21 cellular contexts compared by ENCODE assay signal in the genomic region with DNA sequence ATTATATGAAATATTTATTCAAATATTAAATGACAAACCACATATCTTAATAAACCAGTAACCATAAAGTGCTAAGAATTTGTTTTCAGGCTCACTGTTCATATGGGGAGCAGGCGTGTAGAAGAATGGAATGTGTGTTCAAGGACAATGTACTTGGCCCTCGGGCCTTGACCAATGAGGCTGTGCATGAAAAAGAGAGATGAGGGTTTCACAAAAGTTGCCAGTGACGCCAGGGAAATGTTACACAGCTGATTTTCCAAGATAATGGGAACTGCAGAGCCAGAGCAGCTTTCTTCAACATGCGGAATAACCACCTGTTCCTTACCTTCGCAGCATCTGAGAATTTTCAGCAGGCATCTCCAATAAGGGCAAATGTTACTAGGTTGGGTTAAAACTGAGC. TPM values are rescaled to one million over a fixed set of nuclear protein-coding genes. Genes with fewer than 3 reads are reported as not detected.
DNase-seq lines count a peak whose midpoint lies in the region; ATAC-seq and TF ChIP-seq lines count a peak whose summit lies in the region.
"Had no signal": no experiment of that assay in that cellular context is flagged by ENCODE, and none has a peak within 500 bp of the region (broad histone marks: within the 10 kb centered on the region; RNA-seq: fewer than 3 reads in every experiment).

No MANE protein-coding gene starts in this region.

- no peaks in the 10 kb centered on the region for H3K27me3 Mint-ChIP-seq in stimulated activated naive CD8-positive, alpha-beta T cell treated with anti-CD3 and anti-CD28 coated beads, Interleukin-15, Interleukin-2, amounts not matched to agents 100 ng/mL and 50 ng/mL, for 24 hours
- H3K27me3 Mint-ChIP-seq in activated CD8-positive, alpha-beta T cell treated with anti-CD3 and anti-CD28 coated beads for 36 hours = no peaks in the 10 kb centered on the region
- H3K27me3 Mint-ChIP-seq in type B pancreatic cell = peaks cover 3% of the 10 kb centered on the region
- no peaks in the 10 kb centered on the region for H3K27me3 Mint-ChIP-seq in natural killer cell treated with Interleukin-12 subunit alpha and Interleukin-12 subunit beta and Interleukin-15 and Interleukin-18, amount 100 ng/mL, for 72 hours

- CTCF ChIA-PET in activated CD8-positive, alpha-beta T cell treated with anti-CD3 and anti-CD28 coated beads for 36 hours (lab: Charles Lee) = interaction anchor here (1.3 to 3.9 kb wide), 3 partner anchors 10 to 31 kb away, joined by 3 to 35 read pairs (median 19); a partner anchor contains a TSS

- no peak overlapping the region for H3K4me3 ChIP-seq in right lobe of liver
- no peak overlapping the region for H3K4me3 ChIP-seq in foreskin fibroblast (ENCODE audit: low read depth in 1 of 2, low read length in 2 of 2)
- H3K4me3 ChIP-seq: ascending aorta, mucosa of descending colon, pancreas, SJSA1, thyroid gland had no signal

- no peaks in the 10 kb centered on the region for H3K27me3 ChIP-seq in right lobe of liver
- H3K27me3 ChIP-seq: ascending aorta, pancreas, SJSA1, thyroid gland had no signal

- H3K4me1 ChIP-seq in right lobe of liver = peaks cover 2 to 19% (median 12%) of the 10 kb centered on the region in 4 donors

- DNase-seq in stimulated activated naive CD8-positive, alpha-beta T cell treated with anti-CD3 and anti-CD28 coated beads, Interleukin-15, Interleukin-2, amounts not matched to agents 100 U/mL and 50 U/mL, for 24 hours = no peak
- no peak for DNase-seq in activated CD8-positive, alpha-beta T cell treated with anti-CD3 and anti-CD28 coated beads for 36 hours
- DNase-seq in right lobe of liver (peak in 2 of 3 donors; percentile 3 to 9), type B pancreatic cell (ENCODE audit: extremely low spot score, unreplicated experiment) (no peak), foreskin fibroblast (no peak)
- DNase-seq in natural killer cell treated with Interleukin-12 subunit alpha and Interleukin-12 subunit beta and Interleukin-15 and Interleukin-18, amount 100 ng/mL, for 72 hours (ENCODE audit: low spot score) = no peak
- DNase-seq: activated CD4-positive, alpha-beta T cell treated with anti-CD3 and anti-CD28 coated beads for 1 hour; GOT3; NCI-H1092 treated with DMSO at 0.1 percent for 48 hours; NCI-H2107; NCI-H524 treated with DMSO at 0.1 percent for 48 hours; OCI-M1; stimulated activated CD4-positive, alpha-beta T cell treated with anti-CD3 and anti-CD28 coated beads, Interleukin-4, amount 100 ng/mL, for 24 hours; thyroid gland had no signal

- TF ChIP-seq CTCF in activated CD8-positive, alpha-beta T cell treated with anti-CD3 and anti-CD28 coated beads for 36 hours (IDR thresholded peaks at IDR 0.05) = no peak
- TF ChIP-seq CTCF in right lobe of liver (IDR thresholded peaks at IDR 0.05) (no peak), type B pancreatic cell (conservative IDR thresholded peaks at IDR 0.05) (no peak), foreskin fibroblast (IDR thresholded peaks at IDR 0.05; ENCODE audit: low read depth, low read length) (no peak)

- intact Hi-C loops in activated CD8-positive, alpha-beta T cell treated with anti-CD3 and anti-CD28 coated beads for 36 hours (cut with micrococcal nuclease) = no loop called here
- intact Hi-C loops in right lobe of liver (cut with DNase I) = no loop called here

- peaks cover 84% of the 10 kb centered on the region for H3K4me1 Mint-ChIP-seq in stimulated activated naive CD8-positive, alpha-beta T cell treated with anti-CD3 and anti-CD28 coated beads, Interleukin-15, Interleukin-2, amounts not matched to agents 100 ng/mL and 50 ng/mL, for 24 hours (ENCODE audit: low read depth)
- H3K4me1 Mint-ChIP-seq in activated CD8-positive, alpha-beta T cell treated with anti-CD3 and anti-CD28 coated beads for 36 hours (ENCODE audit: low read depth) = peaks cover 73% of the 10 kb centered on the region
- peaks cover 29% of the 10 kb centered on the region for H3K4me1 Mint-ChIP-seq in type B pancreatic cell (ENCODE audit: unreplicated experiment)
- H3K4me1 Mint-ChIP-seq in natural killer cell treated with Interleukin-12 subunit alpha and Interleukin-12 subunit beta and Interleukin-15 and Interleukin-18, amount 100 ng/mL, for 72 hours (ENCODE audit: low read depth in 2 of 2) = peaks cover 63 to 67% of the 10 kb centered on the region in 2 donors

- H3K27ac Mint-ChIP-seq in stimulated activated naive CD8-positive, alpha-beta T cell treated with anti-CD3 and anti-CD28 coated beads, Interleukin-15, Interleukin-2, amounts not matched to agents 100 ng/mL and 50 ng/mL, for 24 hours = peak overlapping the region; percentile 2
- H3K27ac Mint-ChIP-seq in activated CD8-positive, alpha-beta T cell treated with anti-CD3 and anti-CD28 coated beads for 36 hours = peak overlapping the region; percentile 83
- no peak overlapping the region for H3K27ac Mint-ChIP-seq in type B pancreatic cell
- H3K27ac Mint-ChIP-seq in natural killer cell treated with Interleukin-12 subunit alpha and Interleukin-12 subunit beta and Interleukin-15 and Interleukin-18, amount 100 ng/mL, for 72 hours = no peak overlapping the region

- WGBS in right lobe of liver (ENCODE audit: insufficient coverage, low coverage, low lambda C conversion rate, missing lambda C conversion rate) = 71% methylated on average over 5 of the region's 5 CpGs

- TF ChIP-seq POLR2A in right lobe of liver (IDR thresholded peaks at IDR 0.05) = no peak

- H3K9me3 ChIP-seq in right lobe of liver = no peaks in the 10 kb centered on the region
- H3K9me3 ChIP-seq: ascending aorta, mucosa of descending colon, pancreas, thyroid gland had no signal

- POLR2A ChIA-PET in activated CD8-positive, alpha-beta T cell treated with anti-CD3 and anti-CD28 coated beads for 36 hours (lab: Charles Lee) = interaction anchor here (0.7 to 24.1 kb wide), 6 partner anchors 10 to 27 kb away, joined by 3 to 331 read pairs (median 7); a partner anchor contains a TSS

- H3K4me3 Mint-ChIP-seq in stimulated activated naive CD8-positive, alpha-beta T cell treated with anti-CD3 and anti-CD28 coated beads, Interleukin-15, Interleukin-2, amounts not matched to agents 100 ng/mL and 50 ng/mL, for 24 hours = peak overlapping the region; percentile 95
- peak overlapping the region; percentile 95 for H3K4me3 Mint-ChIP-seq in activated CD8-positive, alpha-beta T cell treated with anti-CD3 and anti-CD28 coated beads for 36 hours
- H3K4me3 Mint-ChIP-seq in type B pancreatic cell = peak overlapping the region; percentile 17
- no peak overlapping the region for H3K4me3 Mint-ChIP-seq in natural killer cell treated with Interleukin-12 subunit alpha and Interleukin-12 subunit beta and Interleukin-15 and Interleukin-18, amount 100 ng/mL, for 72 hours

- no peak for ATAC-seq in stimulated activated naive CD8-positive, alpha-beta T cell treated with anti-CD3 and anti-CD28 coated beads, Interleukin-15, Interleukin-2, amounts not matched to agents 100 U/mL and 50 U/mL, for 24 hours
- ATAC-seq in activated CD8-positive, alpha-beta T cell treated with anti-CD3 and anti-CD28 coated beads for 36 hours = no peak
- ATAC-seq in right lobe of liver = no peak
- no peak for ATAC-seq in HG03342 (IDR thresholded peaks at IDR 0.05; ENCODE audit: unreplicated experiment)
- ATAC-seq in natural killer cell treated with Interleukin-12 subunit alpha and Interleukin-12 subunit beta and Interleukin-15 and Interleukin-18, amount 100 ng/mL, for 72 hours = no peak
- ATAC-seq: left cardiac atrium, mucosa of descending colon, pancreas had no signal

- peaks cover 27 to 74% (median 57%) of the 10 kb centered on the region in 4 donors for H3K36me3 ChIP-seq in right lobe of liver

- H3K9me3 Mint-ChIP-seq in stimulated activated naive CD8-positive, alpha-beta T cell treated with anti-CD3 and anti-CD28 coated beads, Interleukin-15, Interleukin-2, amounts not matched to agents 100 ng/mL and 50 ng/mL, for 24 hours = no peaks in the 10 kb centered on the region
- H3K9me3 Mint-ChIP-seq in activated CD8-positive, alpha-beta T cell treated with anti-CD3 and anti-CD28 coated beads for 36 hours = no peaks in the 10 kb centered on the region
- H3K9me3 Mint-ChIP-seq in type B pancreatic cell = no peaks in the 10 kb centered on the region
- H3K9me3 Mint-ChIP-seq in natural killer cell treated with Interleukin-12 subunit alpha and Interleukin-12 subunit beta and Interleukin-15 and Interleukin-18, amount 100 ng/mL, for 72 hours = no peaks in the 10 kb centered on the region

- no peak overlapping the region for H3K27ac ChIP-seq in right lobe of liver
- H3K27ac ChIP-seq: ascending aorta, pancreas, SJSA1, thyroid gland had no signal

- peaks cover 86% of the 10 kb centered on the region for H3K36me3 Mint-ChIP-seq in stimulated activated naive CD8-positive, alpha-beta T cell treated with anti-CD3 and anti-CD28 coated beads, Interleukin-15, Interleukin-2, amounts not matched to agents 100 ng/mL and 50 ng/mL, for 24 hours (ENCODE audit: low read depth)
- peaks cover 82% of the 10 kb centered on the region for H3K36me3 Mint-ChIP-seq in activated CD8-positive, alpha-beta T cell treated with anti-CD3 and anti-CD28 coated beads for 36 hours (ENCODE audit: low read depth)
- H3K36me3 Mint-ChIP-seq in type B pancreatic cell = peaks cover 66% of the 10 kb centered on the region
- H3K36me3 Mint-ChIP-seq in natural killer cell treated with Interleukin-12 subunit alpha and Interleukin-12 subunit beta and Interleukin-15 and Interleukin-18, amount 100 ng/mL, for 72 hours = peaks cover 77% of the 10 kb centered on the region

RNA-seq across cellular contexts. Expression of a gene that starts 4.2 kb away (rescaled TPM):
- 100 to 1,000 TPM; 325 to 342 TPM for total RNA-seq in activated CD8-positive, alpha-beta T cell treated with anti-CD3 and anti-CD28 coated beads for 36 hours
- total RNA-seq in right lobe of liver (100 to 1,000 TPM in 5 of 6 experiments, 10 to 100 TPM in 1; 92.7 to 164 (median 141) TPM), type B pancreatic cell (ENCODE audit: low replicate concordance) (315 and 450 TPM in 2 replicates)
- total RNA-seq in natural killer cell treated with Interleukin-12 subunit alpha and Interleukin-12 subunit beta and Interleukin-15 and Interleukin-18, amount 100 ng/mL, for 72 hours = 100 to 1,000 TPM; 376 to 425 TPM

RNA-seq across cellular contexts. Expression of a gene that starts 14.4 kb away (rescaled TPM):
- 1 to 10 TPM; 1.2 to 3.3 TPM for total RNA-seq in activated CD8-positive, alpha-beta T cell treated with anti-CD3 and anti-CD28 coated beads for 36 hours
- total RNA-seq in right lobe of liver (1 to 10 TPM in 1 of 6 experiments, under 1 TPM in 5; 0.24 to 1.4 (median 0.47) TPM), type B pancreatic cell (ENCODE audit: low replicate concordance) (2.0 and 239 TPM in 2 replicates)
- 1 to 10 TPM; 4.7 to 5.6 TPM for total RNA-seq in natural killer cell treated with Interleukin-12 subunit alpha and Interleukin-12 subunit beta and Interleukin-15 and Interleukin-18, amount 100 ng/mL, for 72 hours

RNA-seq across cellular contexts. Expression of a gene that starts 28.9 kb away (rescaled TPM):
- total RNA-seq in activated CD8-positive, alpha-beta T cell treated with anti-CD3 and anti-CD28 coated beads for 36 hours = 10 to 100 TPM; 56.4 to 58.0 TPM
- total RNA-seq in right lobe of liver (10 to 100 TPM in 1 of 6 experiments, 1 to 10 TPM in 5; 3.4 to 14.7 (median 4.8) TPM), type B pancreatic cell (ENCODE audit: low replicate concordance) (8.6 and 20.2 TPM in 2 replicates)
- 10 to 100 TPM; 17.6 to 47.1 TPM for total RNA-seq in natural killer cell treated with Interleukin-12 subunit alpha and Interleukin-12 subunit beta and Interleukin-15 and Interleukin-18, amount 100 ng/mL, for 72 hours

RNA-seq across cellular contexts. Expression of a gene that starts 30.2 kb away (rescaled TPM):
- total RNA-seq in activated CD8-positive, alpha-beta T cell treated with anti-CD3 and anti-CD28 coated beads for 36 hours = 1 to 10 TPM; 7.8 to 8.2 TPM
- total RNA-seq in right lobe of liver = 1 to 10 TPM; 1.6 to 8.1 (median 3.2) TPM
- total RNA-seq in type B pancreatic cell (ENCODE audit: low replicate concordance) = 3.0 and 11.7 TPM in 2 replicates
- total RNA-seq in natural killer cell treated with Interleukin-12 subunit alpha and Interleukin-12 subunit beta and Interleukin-15 and Interleukin-18, amount 100 ng/mL, for 72 hours = 10 to 100 TPM; 13.6 to 27.7 TPM

RNA-seq across cellular contexts. Expression of a gene that starts 36.2 kb away (rescaled TPM):
- total RNA-seq in activated CD8-positive, alpha-beta T cell treated with anti-CD3 and anti-CD28 coated beads for 36 hours = 10 to 100 TPM; 25.8 to 29.0 TPM
- total RNA-seq in right lobe of liver (10 to 100 TPM; 13.1 to 21.5 (median 17.0) TPM), type B pancreatic cell (ENCODE audit: low replicate concordance) (35.5 and 50.6 TPM in 2 replicates)
- 10 to 100 TPM; 32.6 to 53.5 TPM for total RNA-seq in natural killer cell treated with Interleukin-12 subunit alpha and Interleukin-12 subunit beta and Interleukin-15 and Interleukin-18, amount 100 ng/mL, for 72 hours

Comparison
In these comparisons a context has a peak if more than half of its experiments do, and no peak if none do; other contexts are left out.
1. H3K27ac Mint-ChIP-seq: peak in stimulated activated naive CD8-positive, alpha-beta T cell treated with anti-CD3 and anti-CD28 coated beads, Interleukin-15, Interleukin-2, amounts not matched to agents 100 ng/mL and 50 ng/mL, for 24 hours (single experiment) and activated CD8-positive, alpha-beta T cell treated with anti-CD3 and anti-CD28 coated beads for 36 hours (single experiment); none in type B pancreatic cell (single experiment) and natural killer cell treated with Interleukin-12 subunit alpha and Interleukin-12 subunit beta and Interleukin-15 and Interleukin-18, amount 100 ng/mL, for 72 hours (0 of 2).
2. DNase-seq: peak in right lobe of liver (2 of 3); none in stimulated activated naive CD8-positive, alpha-beta T cell treated with anti-CD3 and anti-CD28 coated beads, Interleukin-15, Interleukin-2, amounts not matched to agents 100 U/mL and 50 U/mL, for 24 hours (single experiment), activated CD8-positive, alpha-beta T cell treated with anti-CD3 and anti-CD28 coated beads for 36 hours (single experiment), type B pancreatic cell (single experiment), foreskin fibroblast (0 of 2) and natural killer cell treated with Interleukin-12 subunit alpha and Interleukin-12 subunit beta and Interleukin-15 and Interleukin-18, amount 100 ng/mL, for 72 hours (single experiment).